7 cellular contexts compared by ENCODE assay signal in genomic region chr4:95061795-95062194, GRCh38.
A peak's percentile ranks its signal among the peaks of the same experiment; 100 is the strongest.
DNase-seq lines count a peak whose midpoint lies in the region; ATAC-seq and TF ChIP-seq lines count a peak whose summit lies in the region.
"Not testable (repeated sequence)": the region's sequence is repeated elsewhere in the genome, so short reads cannot be mapped to it uniquely, and the experiment has no call there.

No MANE protein-coding gene starts in this region.

- H3K9me3 Mint-ChIP-seq in WTC11: peaks cover 12% of the 10 kb centered on the region
- H3K9me3 Mint-ChIP-seq in endodermal cell, nephron: not testable (repeated sequence)

- not testable (repeated sequence) for H3K27me3 Mint-ChIP-seq in WTC11 (ENCODE audit: low read depth); endodermal cell (ENCODE audit: insufficient read depth); nephron (ENCODE audit: low read depth)

- not testable (repeated sequence) for H3K4me3 Mint-ChIP-seq in WTC11, endodermal cell, nephron

- CTCF ChIA-PET in WTC11 (lab: Charles Lee): not testable (repeated sequence)

- H3K4me3 ChIP-seq in BLaER1 treated with 17β-estradiol and CSF1 and Interleukin-3, amounts not matched to agents 10 nM and 100 nM; SJCRH30; endodermal cell (ENCODE audit: low read length): not testable (repeated sequence)

- H3K9ac ChIP-seq in BLaER1 treated with 17β-estradiol and CSF1 and Interleukin-3, amounts not matched to agents 10 nM and 100 nM; endodermal cell (ENCODE audit: extremely low read depth, low read length, poor library complexity, severe bottlenecking): not testable (repeated sequence)

- peak overlapping the region; percentile 26 to 66 (median 50); a peak in 20 of 22 replicates for H3K4me2 ChIP-seq in BLaER1 treated with 17β-estradiol and CSF1 and Interleukin-3, amounts not matched to agents 10 nM and 100 nM

- H4K20me1 ChIP-seq in BLaER1 treated with 17β-estradiol and CSF1 and Interleukin-3, amounts not matched to agents 10 nM and 100 nM: not testable (repeated sequence)

- POLR2A ChIA-PET in WTC11 (lab: Charles Lee): not testable (repeated sequence)

- H3K4me1 ChIP-seq in BLaER1 treated with 17β-estradiol and CSF1 and Interleukin-3, amounts not matched to agents 10 nM and 100 nM: peaks cover 10 to 25% (median 16%) of the 10 kb centered on the region in 10 experiments
- H3K4me1 ChIP-seq in SJCRH30: peaks cover 25% of the 10 kb centered on the region
- H3K4me1 ChIP-seq in endodermal cell (ENCODE audit: control insufficient read depth, insufficient read depth, low read length): not testable (repeated sequence)

- H3K27ac ChIP-seq in BLaER1 treated with 17β-estradiol and CSF1 and Interleukin-3, amounts not matched to agents 10 nM and 100 nM: peak overlapping the region in 10 of 11 experiments; percentile 12 to 42 (median 34); a peak in 12 of 22 replicates
- H3K27ac ChIP-seq in SJCRH30: peak overlapping the region; percentile 57
- peak overlapping the region; percentile 67 for H3K27ac ChIP-seq in endodermal cell (ENCODE audit: low read depth, low read length)

- not testable (repeated sequence) for ATAC-seq in WTC11

- H3K27me3 ChIP-seq in BLaER1 treated with 17β-estradiol and CSF1 and Interleukin-3, amounts not matched to agents 10 nM and 100 nM; SJCRH30; endodermal cell (ENCODE audit: control insufficient read depth, insufficient read depth, low read length, poor library complexity, severe bottlenecking): not testable (repeated sequence)

- not testable (repeated sequence) for TF ChIP-seq CTCF in WTC11 (IDR thresholded peaks at IDR 0.05); endodermal cell (conservative IDR thresholded peaks at IDR 0.05); nephron (IDR thresholded peaks at IDR 0.05; ENCODE audit: unreplicated experiment in 3 of 3)

- H3K27ac Mint-ChIP-seq in WTC11 (peak overlapping the region; percentile 12), nephron (peak overlapping the region; percentile 75 to 87 (median 86))
- H3K27ac Mint-ChIP-seq in endodermal cell: not testable (repeated sequence)

- 50 to 86% methylated on average over 3 to 4 of the region's 4 CpGs for WGBS in endodermal cell (ENCODE audit: insufficient coverage in 1 of 2, insufficient read length in 1 of 2), 2 experiments

- not testable (repeated sequence) for H3K36me3 ChIP-seq in BLaER1 treated with 17β-estradiol and CSF1 and Interleukin-3, amounts not matched to agents 10 nM and 100 nM; SJCRH30; endodermal cell (ENCODE audit: control insufficient read depth, insufficient read depth, low read length)

- peaks cover 12% of the 10 kb centered on the region for H3K4me1 Mint-ChIP-seq in WTC11
- H3K4me1 Mint-ChIP-seq in endodermal cell: not testable (repeated sequence)
- H3K4me1 Mint-ChIP-seq in nephron: peaks cover 36% of the 10 kb centered on the region

- DNase-seq in KG1 (lab: John Stamatoyannopoulos, UW) (peak; percentile 14), NOMO-1 (lab: John Stamatoyannopoulos, UW; ENCODE audit: unreplicated experiment in 2 of 2) (peak; percentile 1 to 15)
- DNase-seq in SJCRH30; WTC11 (ENCODE audit: low spot score); endodermal cell: not testable (repeated sequence)

- not testable (repeated sequence) for H3K9me3 ChIP-seq in BLaER1 treated with 17β-estradiol and CSF1 and Interleukin-3, amounts not matched to agents 10 nM and 100 nM (replicated peaks in 1 of 11); SJCRH30 (replicated peaks); endodermal cell (ENCODE audit: control insufficient read depth, low read length)

- not testable (repeated sequence) for H3K36me3 Mint-ChIP-seq in WTC11; endodermal cell (ENCODE audit: low read depth); nephron (ENCODE audit: low read depth)
